Comparison of ENCODE assay signal across 14 cellular contexts in the genomic region with DNA sequence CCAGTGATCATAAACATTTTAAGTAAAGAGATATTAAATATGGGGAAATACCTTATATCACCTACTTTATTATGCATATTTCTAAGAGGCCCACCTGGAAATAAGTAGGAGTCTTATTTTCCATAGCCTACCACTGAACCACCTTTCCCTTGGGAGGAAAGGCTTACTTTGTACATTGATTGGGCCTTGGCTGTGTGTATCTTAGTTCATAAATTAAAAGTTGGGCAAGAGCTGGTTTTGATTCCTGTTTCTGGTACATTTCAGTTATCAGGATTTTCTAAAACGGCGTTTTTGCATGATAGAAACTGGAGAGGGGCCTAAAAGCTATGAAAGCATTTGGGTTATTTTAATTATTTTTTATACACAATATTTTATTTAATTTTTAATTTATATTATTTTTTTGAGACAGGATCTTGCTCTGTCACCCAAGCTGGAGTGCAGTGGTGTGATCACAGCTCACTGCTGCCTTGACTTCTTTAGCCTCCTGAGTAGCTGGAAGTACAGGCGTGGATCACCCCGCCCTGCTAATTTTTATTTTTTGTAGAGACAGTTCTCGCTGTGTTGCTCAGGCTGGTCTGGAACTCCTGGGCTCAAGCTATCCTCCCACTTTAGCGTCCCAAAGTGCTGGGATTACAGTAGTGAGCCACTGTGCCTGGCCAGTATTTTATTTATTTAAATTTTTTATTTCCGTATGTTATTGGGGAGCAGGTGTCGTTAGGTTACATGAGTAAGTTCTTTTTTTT. TPM values are rescaled to one million over a fixed set of nuclear protein-coding genes. Genes with fewer than 3 reads are reported as not detected.
DNase-seq lines count a peak whose midpoint lies in the region; ATAC-seq and TF ChIP-seq lines count a peak whose summit lies in the region.
"Had no signal": no experiment of that assay in that cellular context is flagged by ENCODE, and none has a peak within 500 bp of the region (broad histone marks: within the 10 kb centered on the region; RNA-seq: fewer than 3 reads in every experiment).

No MANE protein-coding gene starts in this region.

- peaks cover 3% of the 10 kb centered on the region for H3K36me3 Mint-ChIP-seq in T-helper 2 cell treated with Interferon-gamma antibody and Interleukin-4, amounts not matched to agents 5 μg/mL and 100 μg/mL, for 36 hours (ENCODE audit: low read depth)
- no peaks in the 10 kb centered on the region for H3K36me3 Mint-ChIP-seq in progenitor cell of endocrine pancreas (ENCODE audit: insufficient read depth)

- H3K4me3 ChIP-seq in NB4 (ENCODE audit: low read depth, low read length) (peak overlapping the region; percentile 93), adipocyte (ENCODE audit: low read length) (peak overlapping the region; percentile 89)

- peak overlapping the region; percentile 99 for H3K4me3 Mint-ChIP-seq in T-helper 2 cell treated with Interferon-gamma antibody and Interleukin-4, amounts not matched to agents 5 μg/mL and 100 μg/mL, for 36 hours
- peak overlapping the region; percentile 92 for H3K4me3 Mint-ChIP-seq in progenitor cell of endocrine pancreas (ENCODE audit: low read depth)

- H3K27ac Mint-ChIP-seq in T-helper 2 cell treated with Interferon-gamma antibody and Interleukin-4, amounts not matched to agents 5 μg/mL and 100 μg/mL, for 36 hours: no peak overlapping the region
- H3K27ac Mint-ChIP-seq in progenitor cell of endocrine pancreas: peak overlapping the region; percentile 87

- ATAC-seq in GM19463 (IDR thresholded peaks at IDR 0.05; ENCODE audit: unreplicated experiment): no peak
- no peak for ATAC-seq in GM18861 (IDR thresholded peaks at IDR 0.05; ENCODE audit: unreplicated experiment)
- ATAC-seq: heart left ventricle had no signal

- no peaks in the 10 kb centered on the region for H3K9me3 Mint-ChIP-seq in T-helper 2 cell treated with Interferon-gamma antibody and Interleukin-4, amounts not matched to agents 5 μg/mL and 100 μg/mL, for 36 hours
- no peaks in the 10 kb centered on the region for H3K9me3 Mint-ChIP-seq in progenitor cell of endocrine pancreas (ENCODE audit: low read depth)

- intact Hi-C loops in posterior vena cava (cut with DNase I): loop anchor here in 1 of 2 donors (5.0 kb wide), 1 partner anchor 66 kb away; the partner anchor contains the start of gene C3orf33

- no peaks in the 10 kb centered on the region for H3K36me3 ChIP-seq in adipocyte (ENCODE audit: control insufficient read depth, insufficient read depth, low read length, severe bottlenecking)
- H3K36me3 ChIP-seq: colonic mucosa, heart left ventricle had no signal

- H3K27me3 Mint-ChIP-seq in T-helper 2 cell treated with Interferon-gamma antibody and Interleukin-4, amounts not matched to agents 5 μg/mL and 100 μg/mL, for 36 hours (ENCODE audit: low read depth): no peaks in the 10 kb centered on the region
- no peaks in the 10 kb centered on the region for H3K27me3 Mint-ChIP-seq in progenitor cell of endocrine pancreas

- no peak for TF ChIP-seq POLR2A in NB4 (IDR thresholded peaks at IDR 0.05; ENCODE audit: extremely low read depth, insufficient read length)

- TF ChIP-seq CTCF in NB4 (IDR thresholded peaks at IDR 0.05; ENCODE audit: low read depth, low read length) (no peak), progenitor cell of endocrine pancreas (IDR thresholded peaks at IDR 0.05; ENCODE audit: unreplicated experiment) (no peak)

- peaks cover 16% of the 10 kb centered on the region for H3K4me1 ChIP-seq in adipocyte (ENCODE audit: control insufficient read depth, insufficient read depth, low read length)
- H3K4me1 ChIP-seq: colonic mucosa had no signal

- DNase-seq in T-helper 2 cell treated with Interferon-gamma antibody and Interleukin-4, amounts not matched to agents 5 μg/mL and 100 μg/mL, for 36 hours (ENCODE audit: low spot score): no peak
- DNase-seq in T-helper 2 cell (no peak), NB4 (ENCODE audit: low read depth) (peak; percentile 46), adipocyte (ENCODE audit: low read depth) (peak; percentile 22), progenitor cell of endocrine pancreas (ENCODE audit: low spot score, unreplicated experiment) (no peak), posterior vena cava (ENCODE audit: low spot score) (no peak)
- DNase-seq: colonic mucosa; GDM1; heart left ventricle; NCI-H2171; stimulated activated CD8-positive, alpha-beta memory T cell treated with anti-CD3 and anti-CD28 coated beads, Interleukin-4, amount 100 ng/mL, for 48 hours; T-helper 1 cell had no signal

- no peak overlapping the region for H3K9ac ChIP-seq in adipocyte (ENCODE audit: low read length)

- H3K9me3 ChIP-seq in adipocyte (ENCODE audit: control insufficient read depth, low read length): no peaks in the 10 kb centered on the region
- H3K9me3 ChIP-seq: colonic mucosa, heart left ventricle had no signal

- no peaks in the 10 kb centered on the region for H3K27me3 ChIP-seq in adipocyte (replicated peaks; ENCODE audit: control insufficient read depth, insufficient read depth, low read length)
- H3K27me3 ChIP-seq: colonic mucosa, heart left ventricle had no signal

- H3K4me1 Mint-ChIP-seq in T-helper 2 cell treated with Interferon-gamma antibody and Interleukin-4, amounts not matched to agents 5 μg/mL and 100 μg/mL, for 36 hours (ENCODE audit: low read depth): peaks cover 28% of the 10 kb centered on the region
- H3K4me1 Mint-ChIP-seq in progenitor cell of endocrine pancreas (ENCODE audit: low read depth): peaks cover 24% of the 10 kb centered on the region

RNA-seq across cellular contexts. Expression of gene GMPS, which starts 2.6 kb away (rescaled TPM):
- total RNA-seq in progenitor cell of endocrine pancreas: 74.5 and 76.0 TPM in 2 replicates
- 10 to 100 TPM; 36.1 to 47.4 TPM for total RNA-seq in posterior vena cava

RNA-seq across cellular contexts. Expression of gene SLC33A1, which starts 18.8 kb away (rescaled TPM):
- total RNA-seq in progenitor cell of endocrine pancreas: 23.2 and 23.7 TPM in 2 replicates
- 10 to 100 TPM; 24.3 to 31.3 TPM for total RNA-seq in posterior vena cava

Comparison
In these comparisons a context has a peak if more than half of its experiments do, and no peak if none do; other contexts are left out.
1. DNase-seq: peak in NB4 (single experiment) and adipocyte (single experiment); none in T-helper 2 cell treated with Interferon-gamma antibody and Interleukin-4, amounts not matched to agents 5 μg/mL and 100 μg/mL, for 36 hours (single experiment), T-helper 2 cell (0 of 5), progenitor cell of endocrine pancreas (single experiment) and posterior vena cava (single experiment).